In genomic region chr1:17965515-17966100, GRCh38 we compare ENCODE assay signal across 26 cellular contexts.
"Had no signal": no experiment of that assay in that cellular context is flagged by ENCODE, and none has a peak within 500 bp of the region (broad histone marks: within the 10 kb centered on the region; RNA-seq: fewer than 3 reads in every experiment).

No MANE protein-coding gene starts in this region.

- H3K4me1 ChIP-seq: foreskin keratinocyte, gastrocnemius medialis had no signal

- H3K27ac ChIP-seq: foreskin keratinocyte, gastrocnemius medialis, VCaP had no signal

- H3K36me3 ChIP-seq: gastrocnemius medialis had no signal

- H3K9me3 ChIP-seq: gastrocnemius medialis had no signal

- H3K27me3 ChIP-seq: foreskin keratinocyte had no signal

- H3K4me3 ChIP-seq: gastrocnemius medialis had no signal

- FAIRE-seq: astrocyte, colon had no signal

- ATAC-seq: activated naive CD4-positive, alpha-beta T cell treated with anti-CD3 and anti-CD28 coated beads, Interleukin-2, amount 50 U/mL, for 72 hours; activated T-cell treated with anti-CD3 and anti-CD28 coated beads, Interleukin-2, amount 50 U/mL, for 72 hours; esophagus mucosa; foreskin keratinocyte; gastrocnemius medialis; WTC11 had no signal

- DNase-seq: activated CD4-positive, alpha-beta memory T cell treated with anti-CD3 and anti-CD28 coated beads, Interleukin-2, amount 10 ng/mL, durations not matched to agents 7 days and 5 days; activated CD4-positive, alpha-beta T cell treated with anti-CD3 and anti-CD28 coated beads for 1 hour; activated CD4-positive, alpha-beta T cell treated with anti-CD3 and anti-CD28 coated beads for 4 hours; activated CD4-positive, alpha-beta T cell treated with anti-CD3 and anti-CD28 coated beads, Interleukin-2, amount 10 ng/mL, durations not matched to agents 7 days and 5 days; activated CD4-positive, alpha-beta T cell treated with anti-CD3 and anti-CD28 coated beads, Interleukin-2, amount 50 U/mL, for 4 hours; activated CD8-positive, alpha-beta memory T cell treated with anti-CD3 and anti-CD28 coated beads, Interleukin-2, amount 50 U/mL, for 48 hours; activated gamma-delta T cell; activated naive CD4-positive, alpha-beta T cell; activated naive CD4-positive, alpha-beta T cell treated with anti-CD3 and anti-CD28 coated beads, Interleukin-2, amount 10 ng/mL, durations not matched to agents 7 days and 5 days; activated naive CD8-positive, alpha-beta T cell treated with anti-CD3 and anti-CD28 coated beads, Interleukin-2, amount 10 ng/mL, durations not matched to agents 7 days and 5 days; activated T-cell treated with anti-CD3 and anti-CD28 coated beads for 4 hours; activated T-cell treated with anti-CD3 and anti-CD28 coated beads, Interleukin-2, amount 50 U/mL, for 24 hours; activated T-cell treated with anti-CD3 and anti-CD28 coated beads, Interleukin-2, amount 50 U/mL, for 72 hours; cortex of kidney; dermis blood vessel endothelial cell; effector memory CD4-positive, alpha-beta T cell; endodermal cell; foreskin keratinocyte; gastrocnemius medialis; T-helper 2 cell had no signal
